In genomic region chr17:17724991-17725852, GRCh38 we compare ENCODE assay signal across 9 cellular contexts. TPM values are rescaled to one million over a fixed set of nuclear protein-coding genes. Genes with fewer than 3 reads are reported as not detected.
DNase-seq lines count a peak whose midpoint lies in the region; ATAC-seq, FAIRE-seq and TF ChIP-seq lines count a peak whose summit lies in the region.
"Had no signal": no experiment of that assay in that cellular context is flagged by ENCODE, and none has a peak within 500 bp of the region (broad histone marks: within the 10 kb centered on the region; RNA-seq: fewer than 3 reads in every experiment).

No MANE protein-coding gene starts in this region.

- H3K9me3 ChIP-seq in SK-N-MC (ENCODE audit: low read depth, low read length) (no peaks in the 10 kb centered on the region), right atrium auricular region (no peaks in the 10 kb centered on the region)

- no peak for ATAC-seq in HG02884 (IDR thresholded peaks at IDR 0.05; ENCODE audit: unreplicated experiment)
- ATAC-seq in activated T-cell treated with anti-CD3 and anti-CD28 coated beads, Interleukin-2, amount 50 U/mL, for 72 hours (replicated peaks in 1 of 2), result no peak

- peaks cover 0 to 69% of the 10 kb centered on the region in 2 donors for H3K4me1 ChIP-seq in right atrium auricular region

- H3K9ac ChIP-seq in SK-N-MC (ENCODE audit: insufficient read length), result peak overlapping the region; percentile 73

- H3K36me3 ChIP-seq in SK-N-MC (ENCODE audit: insufficient read depth, low read length) (no peaks in the 10 kb centered on the region), right atrium auricular region (no peaks in the 10 kb centered on the region)

- BruUV-seq in Calu3 (replicated peaks; lab: Mats Ljungman, UMichigan), result no TSS peak

- H3K27ac ChIP-seq in SK-N-MC (no peak overlapping the region), right atrium auricular region (peak overlapping the region; percentile 28 to 67)

- intact Hi-C loops in Calu3 (cut with micrococcal nuclease; ENCODE audit: unreplicated experiment), result no loop called here

- no peak overlapping the region for H3K27ac Mint-ChIP-seq in activated T-cell treated with anti-CD3 and anti-CD28 coated beads, Interleukin-2, amount 50 U/mL, for 72 hours
- no peak overlapping the region for H3K27ac Mint-ChIP-seq in Calu3 (ENCODE audit: unreplicated experiment)

- FAIRE-seq in GM19239 (lab: Jason Lieb, UNC), result peak; percentile 39

- H3K27me3 Mint-ChIP-seq in activated T-cell treated with anti-CD3 and anti-CD28 coated beads, Interleukin-2, amount 50 U/mL, for 72 hours (ENCODE audit: low read depth), result peaks cover 35% of the 10 kb centered on the region
- no peaks in the 10 kb centered on the region for H3K27me3 Mint-ChIP-seq in Calu3 (ENCODE audit: unreplicated experiment)

- CTCF ChIA-PET in Calu3 (lab: Charles Lee), result no interaction called here

- H3K4me3 Mint-ChIP-seq in activated T-cell treated with anti-CD3 and anti-CD28 coated beads, Interleukin-2, amount 50 U/mL, for 72 hours, result peak overlapping the region in 1 of 2 donors; percentile 62
- H3K4me3 Mint-ChIP-seq in Calu3 (ENCODE audit: low read depth, unreplicated experiment), result no peak overlapping the region

- no peak for TF ChIP-seq CTCF in right atrium auricular region (IDR thresholded peaks at IDR 0.05)
- TF ChIP-seq CTCF in Calu3 (IDR thresholded peaks at IDR 0.05; ENCODE audit: unreplicated experiment), result no peak

- H3K36me3 Mint-ChIP-seq in activated T-cell treated with anti-CD3 and anti-CD28 coated beads, Interleukin-2, amount 50 U/mL, for 72 hours (ENCODE audit: insufficient read depth in 2 of 2), result no peaks in the 10 kb centered on the region
- H3K36me3 Mint-ChIP-seq in Calu3 (ENCODE audit: insufficient read depth, unreplicated experiment), result peaks cover 40% of the 10 kb centered on the region

- H3K4me1 Mint-ChIP-seq in activated T-cell treated with anti-CD3 and anti-CD28 coated beads, Interleukin-2, amount 50 U/mL, for 72 hours (ENCODE audit: low read depth), result peaks cover 59% of the 10 kb centered on the region
- peaks cover 49% of the 10 kb centered on the region for H3K4me1 Mint-ChIP-seq in Calu3 (ENCODE audit: low read depth, unreplicated experiment)

- H3K9me3 Mint-ChIP-seq in activated T-cell treated with anti-CD3 and anti-CD28 coated beads, Interleukin-2, amount 50 U/mL, for 72 hours, result no peaks in the 10 kb centered on the region
- H3K9me3 Mint-ChIP-seq in Calu3 (ENCODE audit: low read depth, unreplicated experiment), result no peaks in the 10 kb centered on the region

- H3K4me3 ChIP-seq in SK-N-MC (peak overlapping the region; percentile 91), right atrium auricular region (peak overlapping the region in 1 of 2 donors; percentile 60), skeletal muscle cell (ENCODE audit: low read depth, low read length) (peak overlapping the region; percentile 61)

- H3K27me3 ChIP-seq in right atrium auricular region, result no peaks in the 10 kb centered on the region

- DNase-seq in GM19239 (ENCODE audit: insufficient read length, low spot score), result no peak
- DNase-seq in SK-N-MC (ENCODE audit: low read depth, low spot score), result no peak
- no peak for DNase-seq in right atrium auricular region (ENCODE audit: low spot score)
- DNase-seq in skeletal muscle cell (ENCODE audit: low read depth), result no peak
- DNase-seq in GDM1 (lab: John Stamatoyannopoulos, UW), result no peak
- DNase-seq in activated T-cell treated with anti-CD3 and anti-CD28 coated beads, Interleukin-2, amount 50 U/mL, for 72 hours, result no peak
- no peak for DNase-seq in Calu3
- DNase-seq: NCI-H1105 had no signal

RNA-seq across cellular contexts. Expression of gene RAI1, which starts 44.0 kb away (rescaled TPM):
- total RNA-seq in right atrium auricular region (10 to 100 TPM; 23.8 to 24.9 TPM), Calu3 (2022) (38.0 and 43.4 TPM in 2 replicates)
- 10 to 100 TPM; 19.5 to 21.3 TPM for total RNA-seq in activated T-cell treated with anti-CD3 and anti-CD28 coated beads, Interleukin-2, amount 50 U/mL, for 72 hours
